8 cellular contexts compared by ENCODE assay signal in the genomic region with DNA sequence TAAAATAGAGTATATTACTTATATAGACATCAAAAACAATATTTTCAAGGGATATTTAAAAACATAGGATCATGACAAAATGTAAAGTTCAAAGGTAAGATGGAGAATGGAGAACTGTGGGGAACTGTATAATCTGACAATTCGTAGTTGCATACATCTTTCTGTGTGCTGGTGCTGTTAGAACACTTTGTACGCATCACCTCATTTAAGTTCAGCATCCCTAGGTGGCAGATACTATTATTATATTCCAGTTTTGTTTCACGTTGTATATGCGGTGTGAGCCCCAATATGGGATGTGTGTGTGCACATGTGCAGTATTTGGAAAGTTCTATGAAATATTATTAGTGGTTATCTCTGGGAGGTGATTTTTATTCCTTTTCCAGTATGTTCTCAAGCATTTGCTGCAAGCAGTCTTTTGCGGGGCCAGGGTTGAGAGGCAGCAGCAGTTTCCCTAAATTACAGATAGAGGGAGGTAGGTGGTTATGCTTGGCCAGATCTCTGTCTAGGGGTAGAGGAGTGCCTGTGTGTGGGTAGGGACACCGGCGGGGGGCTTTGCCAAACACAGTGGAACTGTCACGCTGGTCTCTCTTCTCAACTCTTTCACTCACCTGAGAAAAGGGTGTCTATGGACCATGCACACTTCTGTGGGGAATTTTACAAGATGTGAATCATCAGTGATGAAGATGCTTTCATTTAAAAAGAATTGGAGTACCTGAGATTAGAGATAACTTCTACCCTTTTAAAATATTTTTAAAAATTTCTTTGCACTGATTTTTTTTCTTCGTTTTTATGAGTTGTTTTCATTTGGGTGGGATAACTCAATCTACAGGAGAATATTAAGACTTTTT. TPM values are rescaled to one million over a fixed set of nuclear protein-coding genes. Genes with fewer than 3 reads are reported as not detected.
DNase-seq lines count a peak whose midpoint lies in the region; ATAC-seq and TF ChIP-seq lines count a peak whose summit lies in the region.

No MANE protein-coding gene starts in this region.

- H3K9ac ChIP-seq in neural progenitor cell: no peak overlapping the region

- ATAC-seq in GM18858 (IDR thresholded peaks at IDR 0.05; ENCODE audit: unreplicated experiment): peak; percentile 74

- H3K4me3 ChIP-seq in AG09309 (ENCODE audit: control insufficient read depth, low read depth, low read length) (no peak overlapping the region), LNCaP clone FGC (ENCODE audit: low read depth, low read length) (no peak overlapping the region), esophagus muscularis mucosa (no peak overlapping the region), neural progenitor cell (no peak overlapping the region), suprapubic skin (no peak overlapping the region)

- H3K9me3 Mint-ChIP-seq in neural progenitor cell: peaks cover 3% of the 10 kb centered on the region

- TF ChIP-seq POLR2A in esophagus muscularis mucosa (IDR thresholded peaks at IDR 0.05; ENCODE audit: low read depth) (no peak), suprapubic skin (IDR thresholded peaks at IDR 0.05) (no peak)

- H3K9me3 ChIP-seq in esophagus muscularis mucosa (no peaks in the 10 kb centered on the region), neural progenitor cell (ENCODE audit: low read depth) (no peaks in the 10 kb centered on the region), suprapubic skin (no peaks in the 10 kb centered on the region)

- peak; percentile 72 for TF ChIP-seq CTCF in AG09309 (IDR thresholded peaks at IDR 0.05; ENCODE audit: control insufficient read depth, insufficient read depth, low read depth, low read length, missing control alignments)
- peak; percentile 34; the same call in 1 of the 2 replicates for TF ChIP-seq CTCF in LNCaP clone FGC (IDR thresholded peaks at IDR 0.05; ENCODE audit: control insufficient read depth, extremely low read depth, insufficient read depth)
- TF ChIP-seq CTCF in VCaP (conservative IDR thresholded peaks at IDR 0.05): peak; percentile 61
- peak; percentile 57 to 67 (median 64) for TF ChIP-seq CTCF in esophagus muscularis mucosa (IDR thresholded peaks at IDR 0.05)
- peak; percentile 60 for TF ChIP-seq CTCF in neural progenitor cell (IDR thresholded peaks at IDR 0.05)
- TF ChIP-seq CTCF in suprapubic skin (IDR thresholded peaks at IDR 0.05): peak in 1 of 2 donors; percentile 44

- H4K20me1 ChIP-seq in neural progenitor cell (ENCODE audit: low read depth): no peaks in the 10 kb centered on the region

- H3K27me3 Mint-ChIP-seq in neural progenitor cell (ENCODE audit: insufficient read depth, low read depth): peaks cover 8% of the 10 kb centered on the region

- H3K4me1 ChIP-seq in esophagus muscularis mucosa: peaks cover 0 to 14% (median 10%) of the 10 kb centered on the region in 4 donors
- no peaks in the 10 kb centered on the region for H3K4me1 ChIP-seq in neural progenitor cell
- H3K4me1 ChIP-seq in suprapubic skin: peaks cover 10% of the 10 kb centered on the region

- H3K27me3 ChIP-seq in esophagus muscularis mucosa: no peaks in the 10 kb centered on the region
- peaks cover 11% of the 10 kb centered on the region for H3K27me3 ChIP-seq in neural progenitor cell
- no peaks in the 10 kb centered on the region for H3K27me3 ChIP-seq in suprapubic skin

- no peak overlapping the region for H3K4me3 Mint-ChIP-seq in neural progenitor cell

- peaks cover 2% of the 10 kb centered on the region for H3K36me3 Mint-ChIP-seq in neural progenitor cell

- H3K27ac Mint-ChIP-seq in neural progenitor cell: no peak overlapping the region

- H3K79me2 ChIP-seq in neural progenitor cell (ENCODE audit: low read depth): no peaks in the 10 kb centered on the region

- 46% methylated on average over 9 of the region's 9 CpGs for WGBS in esophagus muscularis mucosa
- 43% methylated on average over 9 of the region's 9 CpGs for WGBS in suprapubic skin

- H3K36me3 ChIP-seq in esophagus muscularis mucosa (no peaks in the 10 kb centered on the region), neural progenitor cell (no peaks in the 10 kb centered on the region), suprapubic skin (no peaks in the 10 kb centered on the region)

- H3K4me1 Mint-ChIP-seq in neural progenitor cell: peaks cover 10% of the 10 kb centered on the region

- no peak overlapping the region for H3K27ac ChIP-seq in VCaP
- no peak overlapping the region for H3K27ac ChIP-seq in esophagus muscularis mucosa (replicated peaks in 1 of 4)
- H3K27ac ChIP-seq in neural progenitor cell: no peak overlapping the region
- H3K27ac ChIP-seq in suprapubic skin: no peak overlapping the region

- intact Hi-C loops in esophagus muscularis mucosa (cut with DNase I): loop anchor here (5.0 to 10.0 kb wide), 4 partner anchors 123 to 363 kb away; partner anchors contain the start of gene HMGB1

- DNase-seq in AG09309 (ENCODE audit: low read depth): no peak
- DNase-seq in LNCaP clone FGC (ENCODE audit: low read depth): no peak
- DNase-seq in esophagus muscularis mucosa (ENCODE audit: extremely low spot score): no peak
- peak; percentile 60 for DNase-seq in neural progenitor cell (ENCODE audit: low spot score)
- no peak for DNase-seq in suprapubic skin (ENCODE audit: low spot score in 2 of 2)
- no peak for DNase-seq in NCI-H1436 (lab: John Stamatoyannopoulos, UW)

- no peak overlapping the region for H2AFZ ChIP-seq in neural progenitor cell (replicated peaks)

- no peak overlapping the region for H3K4me2 ChIP-seq in neural progenitor cell

- H3F3A ChIP-seq in neural progenitor cell (ENCODE audit: low read depth): no peaks in the 10 kb centered on the region

- TF ChIP-seq EP300 in esophagus muscularis mucosa (IDR thresholded peaks at IDR 0.05) (no peak), suprapubic skin (IDR thresholded peaks at IDR 0.05) (no peak)

RNA-seq across cellular contexts. Expression of gene ALOX5AP, which starts 55.6 kb away (rescaled TPM):
- 10 to 100 TPM; 14.8 to 48.2 (median 17.2) TPM for total RNA-seq in esophagus muscularis mucosa
- total RNA-seq in neural progenitor cell (ENCODE audit: low replicate concordance): not detected in 2 replicates
- total RNA-seq in suprapubic skin: 10 to 100 TPM in 1 of 4 donors, 1 to 10 TPM in 3; 5.1 to 13.2 (median 6.7) TPM
